In genomic region chr11:72641900-72642814, GRCh38 we compare ENCODE assay signal across 8 cellular contexts. TPM values are rescaled to one million over a fixed set of nuclear protein-coding genes. Genes with fewer than 3 reads are reported as not detected.
DNase-seq lines count a peak whose midpoint lies in the region; ATAC-seq and TF ChIP-seq lines count a peak whose summit lies in the region.

No MANE protein-coding gene starts in this region.

- peak overlapping the region; percentile 44 to 61 for H3K4me3 ChIP-seq in HCT116 (replicated peaks in 1 of 2; ENCODE audit: low read depth in 1 of 2, low read length in 2 of 2)
- H3K4me3 ChIP-seq in esophagus squamous epithelium, result peak overlapping the region; percentile 41 to 77 (median 64)

- no peaks in the 10 kb centered on the region for H4K20me1 ChIP-seq in HCT116 (ENCODE audit: insufficient read depth)

- CTCF ChIA-PET in HCT116 (lab: Charles Lee), result interaction anchor here (2.6 to 2.8 kb wide), 3 partner anchors 43 to 171 kb away, joined by 14 to 16 read pairs (median 16); no protein-coding TSS in a partner anchor

- no peaks in the 10 kb centered on the region for H3K9me3 Mint-ChIP-seq in nephron

- H3K36me3 ChIP-seq in HCT116 (ENCODE audit: control insufficient read depth in 1 of 2, insufficient read depth in 2 of 2, low read length in 2 of 2) (no peaks in the 10 kb centered on the region), esophagus squamous epithelium (no peaks in the 10 kb centered on the region)

- WGBS in esophagus squamous epithelium, 2 donors, result 37 to 75% methylated on average over 2 to 5 of the region's 87 CpGs

- H3K27me3 Mint-ChIP-seq in nephron (ENCODE audit: low read depth), result peaks cover 35% of the 10 kb centered on the region

- H3K27ac Mint-ChIP-seq in nephron, result no peak overlapping the region

- TF ChIP-seq RAD21 in HCT116 (IDR thresholded peaks at IDR 0.05; ENCODE audit: low read depth), result no peak

- POLR2A ChIA-PET in HCT116 (lab: Charles Lee), result interaction anchor here (0.7 to 1.3 kb wide), 2 partner anchors 40 to 55 kb away, joined by 3 to 4 read pairs; no protein-coding TSS in a partner anchor

- H3K4me1 Mint-ChIP-seq in nephron, result no peaks in the 10 kb centered on the region

- BruUV-seq in HCT116 (replicated peaks; lab: Mats Ljungman, UMichigan), result no TSS peak

- RAD21 ChIA-PET in HCT116 (lab: Charles Lee; ENCODE audit: low non-redundant PET in 1 of 2, low total read pairs in 2 of 2, uncharacterized antibody in 2 of 2, unreplicated experiment in 2 of 2), result interaction anchor here (0.7 to 1.5 kb wide), 3 partner anchors 43 to 56 kb away, joined by 3 to 7 read pairs (median 3); no protein-coding TSS in a partner anchor

- H3K4me1 ChIP-seq in HCT116 (ENCODE audit: control insufficient read depth in 1 of 2, insufficient read depth in 2 of 2, low read length in 2 of 2) (peaks cover 8 to 29% of the 10 kb centered on the region in 2 experiments), esophagus squamous epithelium (peaks cover 6 to 51% (median 22%) of the 10 kb centered on the region in 3 donors)

- peak overlapping the region; percentile 45 for H3K9ac ChIP-seq in HCT116 (ENCODE audit: low read length)

- no peaks in the 10 kb centered on the region for H3K9me2 ChIP-seq in HCT116 (ENCODE audit: insufficient read depth)

- no peak overlapping the region for H2AFZ ChIP-seq in HCT116 (ENCODE audit: low read depth, low read length, poor library complexity, severe bottlenecking)

- H3K9me3 ChIP-seq in HCT116 (ENCODE audit: control insufficient read depth in 1 of 2, insufficient read depth in 1 of 2, low read depth in 1 of 2, low read length in 2 of 2) (no peaks in the 10 kb centered on the region), esophagus squamous epithelium (no peaks in the 10 kb centered on the region)

- H3K4me2 ChIP-seq in HCT116 (ENCODE audit: low read length), result peak overlapping the region; percentile 91

- H3K4me3 Mint-ChIP-seq in nephron, result peak overlapping the region; percentile 33 to 73 (median 51)

- no peaks in the 10 kb centered on the region for H3K79me2 ChIP-seq in HCT116 (ENCODE audit: insufficient read depth, low read length)

- TF ChIP-seq POLR2A in HCT116 (IDR thresholded peaks at IDR 0.05; ENCODE audit: borderline replicate concordance, extremely low read depth, insufficient read depth, insufficient read length) (no peak), esophagus squamous epithelium (IDR thresholded peaks at IDR 0.05) (peak in 2 of 4 donors; percentile 25 to 50)

- no peaks in the 10 kb centered on the region for H3K36me3 Mint-ChIP-seq in nephron (ENCODE audit: low read depth)

- peaks cover 13% of the 10 kb centered on the region; the same call in 1 of the 2 replicates for H3K27me3 ChIP-seq in HCT116 (ENCODE audit: insufficient read depth, low read length)
- peaks cover 0 to 47% (median 0%) of the 10 kb centered on the region in 4 donors for H3K27me3 ChIP-seq in esophagus squamous epithelium

- peak; percentile 80 for DNase-seq in AG20443 (ENCODE audit: low spot score)
- DNase-seq in HCT116 (ENCODE audit: low read depth, low spot score), result no peak
- peak; percentile 32 to 37 for DNase-seq in activated CD4-positive, alpha-beta T cell treated with anti-CD3 and anti-CD28 coated beads, Interleukin-2, amount 50 U/mL, for 48 hours
- DNase-seq in esophagus squamous epithelium (lab: John Stamatoyannopoulos, UW), result no peak
- no peak for DNase-seq in NCI-H446 treated with DMSO at 0.1 percent for 48 hours (lab: John Stamatoyannopoulos, UW)

- TF ChIP-seq CTCF in HCT116 (IDR thresholded peaks at IDR 0.05 in 2 of 3, conservative IDR thresholded peaks at IDR 0.05 in 1 of 3; ENCODE audit: borderline replicate concordance in 1 of 3, insufficient read depth in 1 of 3, low read depth in 2 of 3, low read length in 2 of 3), result no peak
- no peak for TF ChIP-seq CTCF in esophagus squamous epithelium (IDR thresholded peaks at IDR 0.05)
- no peak for TF ChIP-seq CTCF in nephron (IDR thresholded peaks at IDR 0.05; ENCODE audit: unreplicated experiment in 3 of 3)

- intact Hi-C loops in HCT116 (cut with micrococcal nuclease) (loop anchor here (2.0 kb wide), 1 partner anchor 159 kb away; no protein-coding TSS in a partner anchor), esophagus squamous epithelium (cut with DNase I) (no loop called here)

- H3K27ac ChIP-seq in HCT116 (ENCODE audit: low read depth, low read length) (no peak overlapping the region; the same call in 1 of the 2 replicates), esophagus squamous epithelium (peak overlapping the region; percentile 55 to 79 (median 66))

- peak; percentile 71 for ATAC-seq in HCT116
- no peak for ATAC-seq in HG02763 (IDR thresholded peaks at IDR 0.05; ENCODE audit: unreplicated experiment)
- ATAC-seq in HG03521 (IDR thresholded peaks at IDR 0.05; ENCODE audit: unreplicated experiment), result no peak

TF ChIP-seq in HCT116, 20 proteins besides CTCF, POLR2A, EP300 and RAD21:
- TF ChIP-seq JUND (IDR thresholded peaks at IDR 0.05) (no peak), POLR2AphosphoS5 (IDR thresholded peaks at IDR 0.05; ENCODE audit: low read depth, low read length) (peak; percentile 66), ZBTB33 (IDR thresholded peaks at IDR 0.05; ENCODE audit: extremely low read depth, insufficient replicate concordance, low read length) (no peak)

RNA-seq across cellular contexts. Expression of gene PDE2A, which starts 32.1 kb away (rescaled TPM):
- total RNA-seq in HCT116 (2021; ENCODE audit: unreplicated experiment) (7.6 TPM), esophagus squamous epithelium (10 to 100 TPM in 3 of 4 donors, 1 to 10 TPM in 1; 5.6 to 38.3 (median 12.9) TPM)
- 16.7 and 17.1 TPM in 2 replicates for polyA plus RNA-seq in HCT116 (2012)

Comparison
In these comparisons a context has a peak if more than half of its experiments do, and no peak if none do; other contexts are left out.
1. DNase-seq: peak in AG20443 (single experiment) and activated CD4-positive, alpha-beta T cell treated with anti-CD3 and anti-CD28 coated beads, Interleukin-2, amount 50 U/mL, for 48 hours (2 of 2); none in HCT116 (single experiment), esophagus squamous epithelium (single experiment) and NCI-H446 treated with DMSO at 0.1 percent for 48 hours (single experiment).